1 cellular context compared by ENCODE assay signal in the genomic region with DNA sequence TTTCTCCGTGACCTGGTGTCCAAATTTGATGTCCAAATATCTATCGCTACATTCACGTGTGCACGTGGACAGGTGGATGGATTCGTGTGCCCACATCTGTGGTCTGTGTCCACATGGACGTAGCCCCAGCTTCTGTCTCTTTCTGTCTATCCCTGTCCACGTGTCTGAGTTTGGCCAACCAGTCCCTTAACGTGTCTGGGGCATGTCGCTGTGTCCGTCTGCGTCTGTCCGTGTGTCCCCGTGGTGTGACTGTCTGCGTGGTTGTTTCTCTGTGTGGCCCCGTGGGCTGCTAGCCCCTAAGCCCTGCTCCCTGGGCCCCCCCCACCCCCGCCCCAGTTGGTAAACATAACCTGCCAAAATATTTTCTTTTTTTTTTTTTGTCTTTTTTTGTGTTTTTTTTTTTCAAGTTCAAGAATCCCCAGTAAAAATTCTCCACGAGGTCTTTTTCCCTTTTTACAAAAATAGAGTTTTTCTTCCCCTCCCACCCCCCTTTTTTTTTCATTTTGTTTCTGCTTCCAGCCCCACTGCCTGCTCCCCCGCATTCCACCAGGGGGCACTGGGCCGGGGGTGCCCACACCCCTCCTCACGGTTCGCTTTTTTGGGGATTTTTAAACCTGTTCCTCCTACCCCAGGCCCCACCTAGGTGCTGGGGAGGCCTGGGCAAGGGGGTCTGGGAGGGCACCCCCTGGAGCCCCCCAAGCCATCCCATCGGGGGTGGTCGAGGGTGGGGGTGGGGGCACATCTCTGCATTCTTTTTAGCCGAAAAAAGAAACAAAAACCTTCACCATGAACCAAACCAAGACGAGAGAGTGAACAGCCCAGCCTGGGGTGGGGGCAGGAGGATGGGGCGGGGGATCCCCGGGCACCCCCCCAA.
TF ChIP-seq lines count a peak whose summit lies in the region.

No MANE protein-coding gene starts in this region.

TF ChIP-seq in HCT116, 20 proteins besides CTCF, POLR2A, EP300 and RAD21:
- no peak for TF ChIP-seq ZNF274 (IDR thresholded peaks at IDR 0.05; ENCODE audit: low read depth, low read length)
- TF ChIP-seq, protein P1, sequence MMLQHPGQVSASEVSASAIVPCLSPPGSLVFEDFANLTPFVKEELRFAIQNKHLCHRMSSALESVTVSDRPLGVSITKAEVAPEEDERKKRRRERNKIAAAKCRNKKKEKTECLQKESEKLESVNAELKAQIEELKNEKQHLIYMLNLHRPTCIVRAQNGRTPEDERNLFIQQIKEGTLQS (IDR thresholded peaks at IDR 0.05), result no peak
- no peak for TF ChIP-seq CEBPB (IDR thresholded peaks at IDR 0.05; ENCODE audit: low read depth)
- no peak for TF ChIP-seq EGR1 (IDR thresholded peaks at IDR 0.05; ENCODE audit: low read depth)
- TF ChIP-seq, protein P2, sequence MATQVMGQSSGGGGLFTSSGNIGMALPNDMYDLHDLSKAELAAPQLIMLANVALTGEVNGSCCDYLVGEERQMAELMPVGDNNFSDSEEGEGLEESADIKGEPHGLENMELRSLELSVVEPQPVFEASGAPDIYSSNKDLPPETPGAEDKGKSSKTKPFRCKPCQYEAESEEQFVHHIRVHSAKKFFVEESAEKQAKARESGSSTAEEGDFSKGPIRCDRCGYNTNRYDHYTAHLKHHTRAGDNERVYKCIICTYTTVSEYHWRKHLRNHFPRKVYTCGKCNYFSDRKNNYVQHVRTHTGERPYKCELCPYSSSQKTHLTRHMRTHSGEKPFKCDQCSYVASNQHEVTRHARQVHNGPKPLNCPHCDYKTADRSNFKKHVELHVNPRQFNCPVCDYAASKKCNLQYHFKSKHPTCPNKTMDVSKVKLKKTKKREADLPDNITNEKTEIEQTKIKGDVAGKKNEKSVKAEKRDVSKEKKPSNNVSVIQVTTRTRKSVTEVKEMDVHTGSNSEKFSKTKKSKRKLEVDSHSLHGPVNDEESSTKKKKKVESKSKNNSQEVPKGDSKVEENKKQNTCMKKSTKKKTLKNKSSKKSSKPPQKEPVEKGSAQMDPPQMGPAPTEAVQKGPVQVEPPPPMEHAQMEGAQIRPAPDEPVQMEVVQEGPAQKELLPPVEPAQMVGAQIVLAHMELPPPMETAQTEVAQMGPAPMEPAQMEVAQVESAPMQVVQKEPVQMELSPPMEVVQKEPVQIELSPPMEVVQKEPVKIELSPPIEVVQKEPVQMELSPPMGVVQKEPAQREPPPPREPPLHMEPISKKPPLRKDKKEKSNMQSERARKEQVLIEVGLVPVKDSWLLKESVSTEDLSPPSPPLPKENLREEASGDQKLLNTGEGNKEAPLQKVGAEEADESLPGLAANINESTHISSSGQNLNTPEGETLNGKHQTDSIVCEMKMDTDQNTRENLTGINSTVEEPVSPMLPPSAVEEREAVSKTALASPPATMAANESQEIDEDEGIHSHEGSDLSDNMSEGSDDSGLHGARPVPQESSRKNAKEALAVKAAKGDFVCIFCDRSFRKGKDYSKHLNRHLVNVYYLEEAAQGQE (IDR thresholded peaks at IDR 0.05; ENCODE audit: low read depth), result no peak
- TF ChIP-seq JUND (IDR thresholded peaks at IDR 0.05), result no peak
- TF ChIP-seq EZH2 (IDR thresholded peaks at IDR 0.05), result no peak
